ENCODE assay signal across 22 cellular contexts in the genomic region with DNA sequence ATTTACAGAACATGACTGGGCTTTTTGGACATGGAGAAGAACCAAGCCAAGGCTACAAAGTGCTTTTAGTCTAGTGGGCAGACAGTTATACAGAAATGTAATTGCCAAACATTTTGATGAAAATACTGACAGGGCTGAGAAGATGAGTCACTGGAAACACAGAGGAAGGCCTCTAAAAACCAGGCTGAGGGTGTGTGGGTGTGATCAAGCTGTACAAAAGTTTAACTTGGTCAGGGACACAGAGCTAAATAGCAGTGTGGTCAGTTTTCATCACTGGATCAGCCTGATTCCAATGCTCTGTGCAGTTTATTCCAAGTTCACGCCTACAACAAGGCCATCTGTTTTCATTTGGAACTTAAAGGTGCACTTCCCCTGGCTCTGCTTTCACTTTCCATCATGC. TPM values are rescaled to one million over a fixed set of nuclear protein-coding genes. Genes with fewer than 3 reads are reported as not detected.
A peak's percentile ranks its signal among the peaks of the same experiment; 100 is the strongest.
DNase-seq lines count a peak whose midpoint lies in the region; ATAC-seq, FAIRE-seq and TF ChIP-seq lines count a peak whose summit lies in the region.
"Had no signal": no experiment of that assay in that cellular context is flagged by ENCODE, and none has a peak within 500 bp of the region (broad histone marks: within the 10 kb centered on the region; RNA-seq: fewer than 3 reads in every experiment).

No MANE protein-coding gene starts in this region.

- peaks cover 17% of the 10 kb centered on the region for H3K4me1 Mint-ChIP-seq in astrocyte (ENCODE audit: low read depth, unreplicated experiment)
- H3K4me1 Mint-ChIP-seq: WTC11 had no signal

- no peak overlapping the region for H2AFZ ChIP-seq in astrocyte (ENCODE audit: low read depth, low read length)

- no peaks in the 10 kb centered on the region for H3K36me3 Mint-ChIP-seq in astrocyte (ENCODE audit: low read depth, unreplicated experiment)
- H3K36me3 Mint-ChIP-seq: activated naive CD8-positive, alpha-beta T cell treated with anti-CD3 and anti-CD28 coated beads, Interleukin-2, amount 10 ng/mL, durations not matched to agents 7 days and 5 days; WTC11 had no signal

- no peak overlapping the region for H3K4me3 ChIP-seq in astrocyte (ENCODE audit: insufficient read depth, low read depth, low read length)
- H3K4me3 ChIP-seq: heart left ventricle, pancreas, Peyer's patch had no signal

- no peaks in the 10 kb centered on the region for H3K9me3 Mint-ChIP-seq in astrocyte (ENCODE audit: unreplicated experiment)
- H3K9me3 Mint-ChIP-seq: activated naive CD8-positive, alpha-beta T cell treated with anti-CD3 and anti-CD28 coated beads, Interleukin-2, amount 10 ng/mL, durations not matched to agents 7 days and 5 days; WTC11 had no signal

- peak overlapping the region; percentile 78 for H3K27ac Mint-ChIP-seq in astrocyte (ENCODE audit: unreplicated experiment)
- H3K27ac Mint-ChIP-seq: activated naive CD8-positive, alpha-beta T cell treated with anti-CD3 and anti-CD28 coated beads, Interleukin-2, amount 10 ng/mL, durations not matched to agents 7 days and 5 days; WTC11 had no signal

- H3K4me2 ChIP-seq in astrocyte (ENCODE audit: low read length) = no peak overlapping the region

- no peaks in the 10 kb centered on the region for H3K27me3 Mint-ChIP-seq in astrocyte (ENCODE audit: low read depth, unreplicated experiment)

- no peaks in the 10 kb centered on the region for H4K20me1 ChIP-seq in astrocyte (ENCODE audit: insufficient read depth, low read length)

- H3K27me3 ChIP-seq in astrocyte (ENCODE audit: insufficient read depth, low read length) = no peaks in the 10 kb centered on the region
- H3K27me3 ChIP-seq: Peyer's patch had no signal

- H3K4me1 ChIP-seq in astrocyte (ENCODE audit: insufficient read depth, low read length) = no peaks in the 10 kb centered on the region
- H3K4me1 ChIP-seq: heart left ventricle, pancreas, Peyer's patch had no signal

- no peak overlapping the region for H3K4me3 Mint-ChIP-seq in astrocyte (ENCODE audit: unreplicated experiment)
- H3K4me3 Mint-ChIP-seq: activated naive CD8-positive, alpha-beta T cell treated with anti-CD3 and anti-CD28 coated beads, Interleukin-2, amount 10 ng/mL, durations not matched to agents 7 days and 5 days; WTC11 had no signal

- H3K9ac ChIP-seq in astrocyte (ENCODE audit: low read length) = no peak overlapping the region

- peak; percentile 17 for FAIRE-seq in astrocyte (lab: Jason Lieb, UNC)
- FAIRE-seq: endometrium, GM18507 had no signal

- DNase-seq in SIG-M5 treated with dmso at 0.1 percent for 504 hours (lab: John Stamatoyannopoulos, UW; ENCODE audit: unreplicated experiment) = peak; percentile 27
- no peak for DNase-seq in SIG-M5 (lab: John Stamatoyannopoulos, UW)
- peak; percentile 4 for DNase-seq in HS-5 (ENCODE audit: low read depth)
- peak; percentile 45 for DNase-seq in astrocyte (ENCODE audit: low read depth)
- peak; percentile 4 for DNase-seq in occipital lobe (lab: John Stamatoyannopoulos, UW)
- DNase-seq in NCI-H2196 treated with DMSO at 0.1 percent for 48 hours (lab: John Stamatoyannopoulos, UW; ENCODE audit: unreplicated experiment) = no peak
- DNase-seq in GM20000 (ENCODE audit: low spot score) = no peak
- DNase-seq: activated naive CD8-positive, alpha-beta T cell treated with anti-CD3 and anti-CD28 coated beads, Interleukin-2, amount 10 ng/mL, durations not matched to agents 7 days and 5 days; heart left ventricle; kidney glomerular epithelial cell; NCI-H187; NCI-H524 treated with DMSO at 0.1 percent for 48 hours; pancreas; Peyer's patch had no signal

- H3K9me3 ChIP-seq in astrocyte (ENCODE audit: insufficient read depth, low read depth, low read length) = no peaks in the 10 kb centered on the region
- H3K9me3 ChIP-seq: heart left ventricle, pancreas, Peyer's patch had no signal

- H3K36me3 ChIP-seq in astrocyte (ENCODE audit: insufficient read depth, low read length) = no peaks in the 10 kb centered on the region
- H3K36me3 ChIP-seq: heart left ventricle, pancreas, Peyer's patch had no signal

- ATAC-seq in GM18873 (IDR thresholded peaks at IDR 0.05; ENCODE audit: low FRiP score, unreplicated experiment) = no peak
- ATAC-seq: pancreas, WTC11 had no signal

- no peak for TF ChIP-seq CTCF in astrocyte (IDR thresholded peaks at IDR 0.05; ENCODE audit: insufficient read depth, low read depth, low read length)
- TF ChIP-seq CTCF in GM20000 (IDR thresholded peaks at IDR 0.05; ENCODE audit: extremely low read depth, missing control alignments) = no peak

- no peak overlapping the region for H3K27ac ChIP-seq in astrocyte (ENCODE audit: low read depth, low read length)
- H3K27ac ChIP-seq: heart left ventricle, HL-60, pancreas, Peyer's patch had no signal

- H3K79me2 ChIP-seq in astrocyte (ENCODE audit: insufficient read depth, low read length) = no peaks in the 10 kb centered on the region

RNA-seq across cellular contexts. Expression of a gene that starts 10.6 kb away (rescaled TPM):
- 2.0 and 2.3 TPM in 2 replicates for total RNA-seq in astrocyte
- total RNA-seq in occipital lobe = 0.47 TPM
- total RNA-seq: A172; activated naive CD8-positive, alpha-beta T cell treated with anti-CD3 and anti-CD28 coated beads, Interleukin-2, amount 10 ng/mL, durations not matched to agents 7 days and 5 days; heart left ventricle; mononuclear cell; pancreas; Peyer's patch; subcutaneous adipose tissue had no signal

Comparison
In these comparisons a context has a peak if more than half of its experiments do, and no peak if none do; other contexts are left out.
1. DNase-seq: peak in SIG-M5 treated with dmso at 0.1 percent for 504 hours (single experiment), HS-5 (single experiment), astrocyte (single experiment) and occipital lobe (single experiment); none in SIG-M5 (single experiment), NCI-H2196 treated with DMSO at 0.1 percent for 48 hours (single experiment) and GM20000 (single experiment).